In the genomic region with DNA sequence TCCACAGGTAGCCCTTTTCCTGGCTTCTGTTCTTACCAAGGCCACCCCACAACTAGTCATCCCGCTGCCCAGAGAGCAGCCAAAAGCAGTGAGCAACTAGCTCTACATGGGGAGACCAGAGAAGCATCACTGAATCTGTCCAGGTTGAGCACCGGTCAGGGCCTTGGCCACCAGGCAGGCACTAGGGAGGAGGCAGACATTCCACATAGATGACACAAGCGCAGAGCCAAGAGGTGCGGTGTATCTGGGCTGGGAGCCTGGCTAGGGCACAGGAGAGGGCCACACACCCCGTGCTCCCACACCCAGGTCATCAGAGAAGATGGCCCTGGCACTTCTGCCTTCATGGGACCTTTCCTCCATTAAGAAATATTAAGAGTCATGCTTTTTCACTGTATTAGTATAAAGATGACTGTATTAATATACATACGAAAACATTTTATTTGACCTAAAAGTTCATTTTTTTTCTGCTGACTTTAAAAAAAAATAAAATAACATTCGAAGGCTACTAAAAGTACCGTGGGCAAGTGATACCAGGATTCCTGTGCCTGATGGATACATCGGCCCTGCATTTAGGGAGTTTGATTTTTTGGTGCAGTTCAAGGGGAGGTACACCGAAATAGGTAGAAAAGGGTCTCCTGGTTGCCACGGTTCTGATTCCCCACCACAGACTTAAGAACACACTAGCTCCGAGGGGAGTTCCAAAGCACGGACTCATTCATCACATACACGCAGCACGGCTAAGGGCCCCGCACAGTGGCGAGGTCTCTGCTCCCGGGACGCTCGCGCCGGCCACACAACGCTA, we compare ENCODE assay signal across 8 cellular contexts. TPM values are rescaled to one million over a fixed set of nuclear protein-coding genes. Genes with fewer than 3 reads are reported as not detected.
DNase-seq lines count a peak whose midpoint lies in the region; ATAC-seq and TF ChIP-seq lines count a peak whose summit lies in the region.

No MANE protein-coding gene starts in this region.

- H3K27ac Mint-ChIP-seq in stimulated activated naive B cell treated with anti-CD40 and anti-IgM and Interleukin-4, amounts not matched to agents 10 μg/mL and 1 μg/mL and 100 μg/mL, for 72 hours: peak overlapping the region; percentile 86

- no peak for ATAC-seq in stimulated activated naive B cell treated with anti-CD40 and anti-IgM and Interleukin-4, amounts not matched to agents 10 μg/mL and 1 μg/mL and 100 μg/mL, for 72 hours (replicated peaks)

- H3K27me3 ChIP-seq in adrenal gland: no peaks in the 10 kb centered on the region

- WGBS in adrenal gland, 4 donors: 13 to 15% (median 14%) methylated on average over 20 to 23 of the region's 23 CpGs

- no peaks in the 10 kb centered on the region for H3K36me3 ChIP-seq in adrenal gland (replicated peaks in 1 of 2)

- H3K27ac ChIP-seq in adrenal gland: peak overlapping the region in 4 of 5 donors; percentile 91 to 99 (median 94)

- H3K27me3 Mint-ChIP-seq in stimulated activated naive B cell treated with anti-CD40 and anti-IgM and Interleukin-4, amounts not matched to agents 10 μg/mL and 1 μg/mL and 100 μg/mL, for 72 hours: no peaks in the 10 kb centered on the region

- no peaks in the 10 kb centered on the region for H3K9me3 Mint-ChIP-seq in stimulated activated naive B cell treated with anti-CD40 and anti-IgM and Interleukin-4, amounts not matched to agents 10 μg/mL and 1 μg/mL and 100 μg/mL, for 72 hours

- peak; percentile 88 for DNase-seq in HuH-7.5 (ENCODE audit: low spot score)
- DNase-seq in adrenal gland: peak; percentile 39 to 87 (median 71)
- DNase-seq in iPS-NIHi11 (ENCODE audit: low spot score): peak; percentile 57
- no peak for DNase-seq in stimulated activated naive B cell treated with anti-CD40 and anti-IgM and Interleukin-4, amounts not matched to agents 10 μg/mL and 1 μg/mL and 100 μg/mL, for 72 hours
- no peak for DNase-seq in SK-N-DZ (ENCODE audit: low spot score)
- no peak for DNase-seq in NCI-H82 treated with DMSO at 0.1 percent for 48 hours (lab: John Stamatoyannopoulos, UW; ENCODE audit: unreplicated experiment)
- DNase-seq in NCI-H1694 (lab: John Stamatoyannopoulos, UW): no peak

- TF ChIP-seq CTCF in GM12875 (IDR thresholded peaks at IDR 0.05; ENCODE audit: borderline replicate concordance, insufficient read depth, low read depth, low read length) (no peak), adrenal gland (IDR thresholded peaks at IDR 0.05) (no peak)

- peak in 1 of 2 donors; percentile 31 for TF ChIP-seq POLR2A in adrenal gland (IDR thresholded peaks at IDR 0.05)

- peaks cover 9 to 47% of the 10 kb centered on the region in 2 donors for H3K4me1 ChIP-seq in adrenal gland (replicated peaks in 1 of 2)

- peaks cover 46 to 66% of the 10 kb centered on the region in 2 donors for H3K4me1 Mint-ChIP-seq in stimulated activated naive B cell treated with anti-CD40 and anti-IgM and Interleukin-4, amounts not matched to agents 10 μg/mL and 1 μg/mL and 100 μg/mL, for 72 hours

- H3K4me3 Mint-ChIP-seq in stimulated activated naive B cell treated with anti-CD40 and anti-IgM and Interleukin-4, amounts not matched to agents 10 μg/mL and 1 μg/mL and 100 μg/mL, for 72 hours: peak overlapping the region; percentile 90 to 93

- H3K4me3 ChIP-seq in GM12875 (ENCODE audit: low read depth, low read length) (peak overlapping the region; percentile 91), adrenal gland (peak overlapping the region; percentile 37 to 98 (median 68))

- peaks cover under 1 to 1% of the 10 kb centered on the region in 2 donors for H3K36me3 Mint-ChIP-seq in stimulated activated naive B cell treated with anti-CD40 and anti-IgM and Interleukin-4, amounts not matched to agents 10 μg/mL and 1 μg/mL and 100 μg/mL, for 72 hours

- intact Hi-C loops in adrenal gland (cut with DNase I): no loop called here

- no peaks in the 10 kb centered on the region for H3K9me3 ChIP-seq in adrenal gland (replicated peaks in 1 of 3)

RNA-seq across cellular contexts. Expression of gene DGCR2, which starts 1.2 kb away (rescaled TPM):
- 10 to 100 TPM; 37.8 to 70.1 (median 63.6) TPM for total RNA-seq in adrenal gland
- 10 to 100 TPM; 24.3 to 34.6 (median 29.7) TPM for polyA plus RNA-seq in adrenal gland
- polyA plus RNA-seq in SK-N-DZ (2014; cell fraction: cytosol; rRNA removed): 45.5 and 48.0 TPM in 2 replicates
- 33.5 and 34.4 TPM in 2 replicates for polyA plus RNA-seq in SK-N-DZ (2014; cell fraction: nucleus; rRNA removed)

RNA-seq across cellular contexts. Expression of gene TSSK2, which starts 10.1 kb away (rescaled TPM):
- total RNA-seq in adrenal gland: not detected
- under 1 TPM in 1 of 3 donors, not detected in 2; 0.32 TPM for polyA plus RNA-seq in adrenal gland
- polyA plus RNA-seq in SK-N-DZ (2014; cell fraction: cytosol; rRNA removed): not detected in 2 replicates
- not detected in 2 replicates for polyA plus RNA-seq in SK-N-DZ (2014; cell fraction: nucleus; rRNA removed)

RNA-seq across cellular contexts. Expression of gene ESS2, which starts 23.4 kb away (rescaled TPM):
- 10 to 100 TPM; 12.1 to 20.4 (median 16.2) TPM for total RNA-seq in adrenal gland
- polyA plus RNA-seq in adrenal gland: 10 to 100 TPM in 2 of 3 donors, 1 to 10 TPM in 1; 4.2 to 36.4 (median 35.0) TPM
- 23.4 and 31.1 TPM in 2 replicates for polyA plus RNA-seq in SK-N-DZ (2014; cell fraction: cytosol; rRNA removed)
- polyA plus RNA-seq in SK-N-DZ (2014; cell fraction: nucleus; rRNA removed): 18.7 and 31.3 TPM in 2 replicates

RNA-seq across cellular contexts. Expression of gene GSC2, which starts 29.1 kb away (rescaled TPM):
- not detected for total RNA-seq in adrenal gland
- not detected for polyA plus RNA-seq in adrenal gland
- not detected in 2 replicates for polyA plus RNA-seq in SK-N-DZ (2014; cell fraction: cytosol; rRNA removed)
- polyA plus RNA-seq in SK-N-DZ (2014; cell fraction: nucleus; rRNA removed): not detected in 2 replicates

RNA-seq across cellular contexts. Expression of gene SLC25A1, which starts 57.5 kb away (rescaled TPM):
- total RNA-seq in adrenal gland: 100 to 1,000 TPM in 6 of 8 donors, 10 to 100 TPM in 2; 99.0 to 170 (median 128) TPM
- polyA plus RNA-seq in adrenal gland: 10 to 100 TPM; 59.2 to 89.9 (median 71.1) TPM
- 122 and 132 TPM in 2 replicates for polyA plus RNA-seq in SK-N-DZ (2014; cell fraction: cytosol; rRNA removed)
- polyA plus RNA-seq in SK-N-DZ (2014; cell fraction: nucleus; rRNA removed): 128 and 158 TPM in 2 replicates

Comparison
In these comparisons a context has a peak if more than half of its experiments do, and no peak if none do; other contexts are left out.
1. DNase-seq: peak in HuH-7.5 (single experiment), adrenal gland (7 of 7) and iPS-NIHi11 (single experiment); none in stimulated activated naive B cell treated with anti-CD40 and anti-IgM and Interleukin-4, amounts not matched to agents 10 μg/mL and 1 μg/mL and 100 μg/mL, for 72 hours (single experiment), SK-N-DZ (single experiment), NCI-H82 treated with DMSO at 0.1 percent for 48 hours (single experiment) and NCI-H1694 (single experiment).